22 cellular contexts compared by ENCODE assay signal in genomic region chr2:143940720-143941119, GRCh38.
"Had no signal": no experiment of that assay in that cellular context is flagged by ENCODE, and none has a peak within 500 bp of the region (broad histone marks: within the 10 kb centered on the region; RNA-seq: fewer than 3 reads in every experiment).

No MANE protein-coding gene starts in this region.

- DNase-seq: activated B cell treated with CpG ODN at 0.5 μM for 24 hours; activated CD4-positive, alpha-beta T cell treated with anti-CD3 and anti-CD28 coated beads for 1 hour; activated CD4-positive, alpha-beta T cell treated with anti-CD3 and anti-CD28 coated beads, Interleukin-2, amount 10 ng/mL, durations not matched to agents 24 days and 14 days; activated CD4-positive, alpha-beta T cell treated with anti-CD3 and anti-CD28 coated beads, Interleukin-2, amount 50 U/mL, for 48 hours; activated CD8-positive, alpha-beta memory T cell treated with anti-CD3 and anti-CD28 coated beads, Interleukin-2, amount 10 ng/mL, durations not matched to agents 7 days and 5 days; activated effector memory CD4-positive, alpha-beta T cell treated with anti-CD3 and anti-CD28 coated beads, Interleukin-2, amount 50 U/mL, for 16 hours; activated naive CD4-positive, alpha-beta T cell treated with Interleukin-2 at 50 U/mL for 16 hours; activated T-cell treated with anti-CD3 and anti-CD28 coated beads, Interleukin-2, amount 50 U/mL, for 4 hours; amygdala; brain microvascular endothelial cell; KG1; NCI-H1048; NCI-H146; NCI-H187 treated with DMSO at 0.1 percent for 48 hours; NCI-H2081 treated with DMSO at 0.1 percent for 48 hours; Peyer's patch; SHP77 had no signal

- H3K9me3 Mint-ChIP-seq: activated B cell treated with CpG ODN at 0.5 μM for 24 hours; activated CD4-positive, alpha-beta T cell treated with anti-CD3 and anti-CD28 coated beads, Interleukin-2, amount 10 ng/mL, durations not matched to agents 24 days and 14 days; activated T-cell treated with anti-CD3 and anti-CD28 coated beads, Interleukin-2, amount 50 U/mL, for 4 hours; IgD-negative memory B cell; T-helper 1 cell treated with Interleukin-12 subunit alpha and Interleukin-12 subunit beta and Interleukin-4 antibody, amounts not matched to agents 30 μg/mL and 1 μg/mL, for 36 hours had no signal

- H3K9me3 ChIP-seq: Peyer's patch, SJSA1 had no signal

- H3K4me3 Mint-ChIP-seq: activated B cell treated with CpG ODN at 0.5 μM for 24 hours; activated CD4-positive, alpha-beta T cell treated with anti-CD3 and anti-CD28 coated beads, Interleukin-2, amount 10 ng/mL, durations not matched to agents 24 days and 14 days; activated CD8-positive, alpha-beta memory T cell treated with anti-CD3 and anti-CD28 coated beads, Interleukin-2, amount 10 ng/mL, durations not matched to agents 7 days and 5 days; activated naive CD8-positive, alpha-beta T cell; activated T-cell treated with anti-CD3 and anti-CD28 coated beads, Interleukin-2, amount 50 U/mL, for 4 hours; IgD-negative memory B cell; T-helper 1 cell treated with Interleukin-12 subunit alpha and Interleukin-12 subunit beta and Interleukin-4 antibody, amounts not matched to agents 30 μg/mL and 1 μg/mL, for 36 hours had no signal

- H3K27ac ChIP-seq: brain microvascular endothelial cell, RWPE1, SJSA1 had no signal

- H3K36me3 ChIP-seq: brain microvascular endothelial cell, Peyer's patch, SJSA1 had no signal

- H3K4me3 ChIP-seq: Peyer's patch, SJSA1 had no signal

- H3K27me3 ChIP-seq: brain microvascular endothelial cell, Peyer's patch, SJSA1 had no signal

- H3K27ac Mint-ChIP-seq: activated B cell treated with CpG ODN at 0.5 μM for 24 hours; activated CD4-positive, alpha-beta T cell treated with anti-CD3 and anti-CD28 coated beads, Interleukin-2, amount 10 ng/mL, durations not matched to agents 24 days and 14 days; activated CD8-positive, alpha-beta memory T cell treated with anti-CD3 and anti-CD28 coated beads, Interleukin-2, amount 10 ng/mL, durations not matched to agents 7 days and 5 days; activated naive CD8-positive, alpha-beta T cell; IgD-negative memory B cell; T-helper 1 cell treated with Interleukin-12 subunit alpha and Interleukin-12 subunit beta and Interleukin-4 antibody, amounts not matched to agents 30 μg/mL and 1 μg/mL, for 36 hours had no signal
